Comparison of ENCODE assay signal across 15 cellular contexts in genomic region chr22:17724678-17725464, GRCh38. TPM values are rescaled to one million over a fixed set of nuclear protein-coding genes. Genes with fewer than 3 reads are reported as not detected.
DNase-seq lines count a peak whose midpoint lies in the region; ATAC-seq and TF ChIP-seq lines count a peak whose summit lies in the region.
"Had no signal": no experiment of that assay in that cellular context is flagged by ENCODE, and none has a peak within 500 bp of the region (broad histone marks: within the 10 kb centered on the region; RNA-seq: fewer than 3 reads in every experiment).

No MANE protein-coding gene starts in this region.

- no peak overlapping the region for H3K4me2 ChIP-seq in MM.1S (ENCODE audit: low read depth, low read length)

- H3K27ac ChIP-seq in colonic mucosa (peak overlapping the region; percentile 4), MM.1S (ENCODE audit: low read length) (no peak overlapping the region)
- H3K27ac ChIP-seq: neutrophil had no signal

- no peak overlapping the region for H3K4me3 ChIP-seq in colonic mucosa
- no peak overlapping the region for H3K4me3 ChIP-seq in MM.1S (ENCODE audit: low read length)

- H3F3A ChIP-seq in MM.1S (ENCODE audit: insufficient read depth, low read length): no peaks in the 10 kb centered on the region

- no peak for DNase-seq in HFFc6
- no peak for DNase-seq in colonic mucosa
- DNase-seq in medulla oblongata (ENCODE audit: extremely low spot score): peak; percentile 39
- no peak for DNase-seq in stimulated activated naive B cell treated with anti-CD40 and anti-IgM and Interleukin-4, amounts not matched to agents 10 μg/mL and 1 μg/mL and 100 μg/mL, for 72 hours
- DNase-seq in midbrain (lab: John Stamatoyannopoulos, UW): no peak
- no peak for DNase-seq in MM.1S
- DNase-seq: activated CD4-positive, alpha-beta T cell treated with anti-CD3 and anti-CD28 coated beads, Interleukin-2, amount 50 U/mL, for 48 hours; activated naive CD4-positive, alpha-beta T cell treated with Interleukin-2 at 50 U/mL for 16 hours; HCEC 1CT; islet precursor cell; NCI-H345; T-helper 17 cell had no signal

- H3K9me3 ChIP-seq in colonic mucosa: no peaks in the 10 kb centered on the region
- H3K9me3 ChIP-seq in MM.1S (replicated peaks; ENCODE audit: insufficient read depth, low read length): no peaks in the 10 kb centered on the region
- H3K9me3 ChIP-seq: neutrophil had no signal

- ATAC-seq in stimulated activated naive B cell treated with anti-CD40 and anti-IgM and Interleukin-4, amounts not matched to agents 10 μg/mL and 1 μg/mL and 100 μg/mL, for 72 hours (replicated peaks): no peak
- ATAC-seq in GM19455 (IDR thresholded peaks at IDR 0.05; ENCODE audit: unreplicated experiment): no peak
- no peak for ATAC-seq in GM19351 (IDR thresholded peaks at IDR 0.05; ENCODE audit: unreplicated experiment)
- ATAC-seq: T-helper 17 cell had no signal

- no peaks in the 10 kb centered on the region for H3K4me1 ChIP-seq in colonic mucosa
- H3K4me1 ChIP-seq in MM.1S (ENCODE audit: low read length): no peaks in the 10 kb centered on the region

- no peaks in the 10 kb centered on the region for H3K9me3 Mint-ChIP-seq in HFFc6
- no peaks in the 10 kb centered on the region for H3K9me3 Mint-ChIP-seq in stimulated activated naive B cell treated with anti-CD40 and anti-IgM and Interleukin-4, amounts not matched to agents 10 μg/mL and 1 μg/mL and 100 μg/mL, for 72 hours

- no peak overlapping the region for H3K9ac ChIP-seq in colonic mucosa (ENCODE audit: low read depth in 2 of 2, low read length in 2 of 2)
- no peak overlapping the region for H3K9ac ChIP-seq in MM.1S (ENCODE audit: low read length)

- TF ChIP-seq CTCF in HFFc6 (IDR thresholded peaks at IDR 0.05) (no peak), colonic mucosa (IDR thresholded peaks at IDR 0.05) (no peak), MM.1S (IDR thresholded peaks at IDR 0.05; ENCODE audit: low read length) (no peak)

- H2AFZ ChIP-seq in MM.1S (ENCODE audit: low read length): no peak overlapping the region

- intact Hi-C loops in colonic mucosa (cut with DNase I): no loop called here

- peak overlapping the region; percentile 99 for H3K27ac Mint-ChIP-seq in HFFc6
- peak overlapping the region; percentile 42 for H3K27ac Mint-ChIP-seq in stimulated activated naive B cell treated with anti-CD40 and anti-IgM and Interleukin-4, amounts not matched to agents 10 μg/mL and 1 μg/mL and 100 μg/mL, for 72 hours
- H3K27ac Mint-ChIP-seq: T-helper 17 cell had no signal

- 0 out of 2 replicates have a peak, but pooled peaks cover 4% of the 10 kb centered on the region for H4K20me1 ChIP-seq in MM.1S (ENCODE audit: insufficient read depth, low read length)

- 0 out of 2 replicates have a peak overlapping the region, but pooled peaks have one; percentile 28 for H3K4me3 Mint-ChIP-seq in HFFc6
- H3K4me3 Mint-ChIP-seq in stimulated activated naive B cell treated with anti-CD40 and anti-IgM and Interleukin-4, amounts not matched to agents 10 μg/mL and 1 μg/mL and 100 μg/mL, for 72 hours: no peak overlapping the region
- H3K4me3 Mint-ChIP-seq: T-helper 17 cell had no signal

- H3K27me3 ChIP-seq in colonic mucosa: no peaks in the 10 kb centered on the region
- H3K27me3 ChIP-seq in MM.1S (replicated peaks; ENCODE audit: insufficient read depth, low read length): no peaks in the 10 kb centered on the region
- H3K27me3 ChIP-seq: neutrophil had no signal

- no peaks in the 10 kb centered on the region; the same call in 1 of the 2 replicates for H3K27me3 Mint-ChIP-seq in HFFc6 (ENCODE audit: insufficient read depth)
- H3K27me3 Mint-ChIP-seq in stimulated activated naive B cell treated with anti-CD40 and anti-IgM and Interleukin-4, amounts not matched to agents 10 μg/mL and 1 μg/mL and 100 μg/mL, for 72 hours: no peaks in the 10 kb centered on the region
- H3K27me3 Mint-ChIP-seq: T-helper 17 cell had no signal

- H3K79me2 ChIP-seq in MM.1S (ENCODE audit: low read length): no peaks in the 10 kb centered on the region

- H3K36me3 Mint-ChIP-seq in HFFc6 (ENCODE audit: low read depth): peaks cover 25% of the 10 kb centered on the region
- H3K36me3 Mint-ChIP-seq in stimulated activated naive B cell treated with anti-CD40 and anti-IgM and Interleukin-4, amounts not matched to agents 10 μg/mL and 1 μg/mL and 100 μg/mL, for 72 hours: peaks cover 21 to 36% of the 10 kb centered on the region in 2 donors

- H3K36me3 ChIP-seq in colonic mucosa: peaks cover 13% of the 10 kb centered on the region
- H3K36me3 ChIP-seq in MM.1S (replicated peaks; ENCODE audit: insufficient read depth, low read length): no peaks in the 10 kb centered on the region

- H3K9me2 ChIP-seq in MM.1S (replicated peaks; ENCODE audit: insufficient read depth, low read length): no peaks in the 10 kb centered on the region

- H3K4me1 Mint-ChIP-seq in HFFc6 (ENCODE audit: low read depth): peaks cover 44% of the 10 kb centered on the region
- H3K4me1 Mint-ChIP-seq in stimulated activated naive B cell treated with anti-CD40 and anti-IgM and Interleukin-4, amounts not matched to agents 10 μg/mL and 1 μg/mL and 100 μg/mL, for 72 hours: peaks cover 7 to 9% of the 10 kb centered on the region in 2 donors

RNA-seq across cellular contexts. Expression of gene BID, which starts 49.4 kb away (rescaled TPM):
- total RNA-seq in HFFc6 (2021; fragmentation: NEBNext Ultra II Directional; extraction: Animal tissue kit (Norgen Biotek cat#: 25700)): 10 to 100 TPM; 48.7 to 61.0 (median 50.6) TPM
- total RNA-seq in colonic mucosa: 10 to 100 TPM; 35.9 to 57.5 TPM
